34 cellular contexts compared by ENCODE assay signal in the genomic region with DNA sequence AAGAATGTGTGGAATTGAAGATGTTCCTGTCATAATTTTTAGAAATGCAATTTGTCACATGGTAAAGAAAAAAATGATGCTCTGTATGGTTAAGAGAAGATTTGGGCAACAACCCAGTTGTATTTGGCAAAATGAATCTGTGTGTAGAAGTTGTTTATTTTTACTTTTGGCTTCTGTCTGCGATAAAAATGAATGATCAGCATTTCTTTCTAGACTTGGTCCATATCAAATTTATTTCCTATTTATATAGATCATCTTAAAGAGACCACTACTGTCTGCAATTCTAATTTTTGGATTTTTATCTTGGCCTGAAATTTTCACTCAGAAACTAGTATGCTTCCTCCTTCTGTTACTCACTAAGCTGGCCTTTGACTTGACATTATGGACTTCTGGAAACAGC.
DNase-seq lines count a peak whose midpoint lies in the region; ATAC-seq, FAIRE-seq and TF ChIP-seq lines count a peak whose summit lies in the region.
"Had no signal": no experiment of that assay in that cellular context is flagged by ENCODE, and none has a peak within 500 bp of the region (broad histone marks: within the 10 kb centered on the region; RNA-seq: fewer than 3 reads in every experiment).

No MANE protein-coding gene starts in this region.

- POLR2A ChIA-PET in A549 (lab: Yijun Ruan, JAX) = no interaction called here
- POLR2A ChIA-PET in IMR-90 (lab: Charles Lee; ENCODE audit: unreplicated experiment) = no interaction called here
- POLR2A ChIA-PET in K562 (lab: Yijun Ruan, JAX) = no interaction called here

- no peaks in the 10 kb centered on the region for H3K27me3 ChIP-seq in IMR-90 (ENCODE audit: control insufficient read depth, insufficient read depth, low read length)
- no peaks in the 10 kb centered on the region for H3K27me3 ChIP-seq in K562 (ENCODE audit: control insufficient read depth in 2 of 2, insufficient read depth in 2 of 2, low read length in 2 of 2)
- H3K27me3 ChIP-seq in uterus = no peaks in the 10 kb centered on the region
- H3K27me3 ChIP-seq: BE2C had no signal

- DNase-seq in A549 (ENCODE audit: low read depth in 1 of 2, low spot score in 1 of 2) (no peak), IMR-90 (no peak), K562 (ENCODE audit: extremely low read depth in 1 of 4, low spot score in 3 of 4) (no peak), foreskin melanocyte (no peak), NCI-H82 (lab: John Stamatoyannopoulos, UW) (no peak), uterus (no peak)
- no peak for DNase-seq in stimulated activated CD4-positive, alpha-beta T cell treated with anti-CD3 and anti-CD28 coated beads, Interleukin-2, amount 100 ng/mL, for 24 hours
- DNase-seq: 8988T; ACHN; AML-193; BE2C; C1 segment of cervical spinal cord; Caco-2; Calu3; CD4-positive, alpha-beta memory T cell; CD4-positive, alpha-beta T cell; CD4-positive, CD25-positive, alpha-beta regulatory T cell; CD8-positive, alpha-beta memory T cell; CD8-positive, alpha-beta T cell; COR-L47; DMS 273 treated with DMSO at 0.1 percent for 48 hours; DMS153; DMS53; DMS79; DMS79 treated with DMSO at 0.1 percent for 48 hours; DND-41; EL had no signal

- H3K36me3 ChIP-seq in IMR-90 (ENCODE audit: control insufficient read depth, insufficient read depth, low read length) (no peaks in the 10 kb centered on the region), K562 (ENCODE audit: control insufficient read depth, insufficient read depth, low read length) (no peaks in the 10 kb centered on the region), uterus (no peaks in the 10 kb centered on the region)
- H3K36me3 ChIP-seq: BE2C; BLaER1; BLaER1 treated with 17β-estradiol and CSF1 and Interleukin-3, amounts not matched to agents 10 nM and 100 nM had no signal

- no peak overlapping the region for H2AK5ac ChIP-seq in IMR-90 (ENCODE audit: low read depth, low read length)

- no peak overlapping the region for H2BK5ac ChIP-seq in IMR-90 (ENCODE audit: low read depth, low read length, poor library complexity, severe bottlenecking)

- no TSS peak for BruUV-seq in IMR-90 (replicated peaks; lab: Mats Ljungman, UMichigan)
- BruUV-seq in K562 (replicated peaks; lab: Mats Ljungman, UMichigan) = no TSS peak

- H4K91ac ChIP-seq in IMR-90 (ENCODE audit: insufficient read depth, low read depth, low read length) = no peak overlapping the region

- no peaks in the 10 kb centered on the region for H3K79me1 ChIP-seq in IMR-90 (ENCODE audit: low read depth in 1 of 2, low read length in 2 of 2)

- no peak overlapping the region for H2BK120ac ChIP-seq in IMR-90 (ENCODE audit: low read depth, low read length)

- H3K18ac ChIP-seq in IMR-90 (ENCODE audit: low read depth, low read length) = no peak overlapping the region

- H3K79me2 ChIP-seq in K562 (ENCODE audit: control insufficient read depth, insufficient read depth, low read length) = no peaks in the 10 kb centered on the region

- FAIRE-seq in A549 (lab: Jason Lieb, UNC) = peak; percentile 56
- no peak for FAIRE-seq in K562 (lab: Jason Lieb, UNC)
- FAIRE-seq in colon (lab: Jason Lieb, UNC) = peak; percentile 5
- FAIRE-seq: A204.1, D721Med had no signal

- TF ChIP-seq RAD21 in A549 (conservative IDR thresholded peaks at IDR 0.05 in 1 of 2, IDR thresholded peaks at IDR 0.05 in 1 of 2) (no peak), IMR-90 (IDR thresholded peaks at IDR 0.05; ENCODE audit: low read length) (no peak), K562 (CRISPR knock-in tag; conservative IDR thresholded peaks at IDR 0.05 in 1 of 2, IDR thresholded peaks at IDR 0.05 in 1 of 2) (no peak)

- CTCF ChIA-PET in A549 (lab: Yijun Ruan, JAX) = no interaction called here
- CTCF ChIA-PET in IMR-90 (lab: Yijun Ruan, JAX) = no interaction called here
- CTCF ChIA-PET in K562 (lab: Yijun Ruan, JAX; ENCODE audit: low intra/inter-chr PET ratio) = no interaction called here

- no peak overlapping the region for H2BK20ac ChIP-seq in IMR-90 (ENCODE audit: low read depth, low read length)

- H3K9me1 ChIP-seq in IMR-90 (ENCODE audit: insufficient read depth, low read length) = no peaks in the 10 kb centered on the region
- no peaks in the 10 kb centered on the region for H3K9me1 ChIP-seq in K562 (ENCODE audit: control insufficient read depth, insufficient read depth, low read length)

- H3K9me3 ChIP-seq in A549 (no peaks in the 10 kb centered on the region), IMR-90 (ENCODE audit: control insufficient read depth, insufficient read depth, low read length) (no peaks in the 10 kb centered on the region), K562 (replicated peaks; ENCODE audit: control insufficient read depth, insufficient read depth, low read depth, low read length) (no peaks in the 10 kb centered on the region), uterus (no peaks in the 10 kb centered on the region)
- H3K9me3 ChIP-seq: BE2C; BLaER1; BLaER1 treated with 17β-estradiol and CSF1 and Interleukin-3, amounts not matched to agents 10 nM and 100 nM; Caco-2 had no signal

- no peak overlapping the region for H2AFZ ChIP-seq in IMR-90 (replicated peaks; ENCODE audit: low read length, poor library complexity)
- H2AFZ ChIP-seq in K562 (ENCODE audit: low read depth, low read length) = no peak overlapping the region

- H2AK9ac ChIP-seq in IMR-90 (replicated peaks; ENCODE audit: low read depth, low read length, poor library complexity) = no peak overlapping the region

- TF ChIP-seq CTCF in A549 (IDR thresholded peaks at IDR 0.05) (no peak), IMR-90 (conservative IDR thresholded peaks at IDR 0.05; ENCODE audit: low read depth, low read length) (no peak), K562 (IDR thresholded peaks at IDR 0.05 in 2 of 3, conservative IDR thresholded peaks at IDR 0.05 in 1 of 3; ENCODE audit: insufficient read depth in 2 of 3, low read depth in 1 of 3, low read length in 3 of 3) (no peak), uterus (IDR thresholded peaks at IDR 0.05) (no peak)

- H3K27ac ChIP-seq in A549 (no peak overlapping the region), IMR-90 (ENCODE audit: insufficient read depth, low read length) (no peak overlapping the region), K562 (ENCODE audit: extremely low read depth, low read depth, low read length) (no peak overlapping the region), uterus (no peak overlapping the region)
- H3K27ac ChIP-seq: 22Rv1; BLaER1; BLaER1 treated with 17β-estradiol and CSF1 and Interleukin-3, amounts not matched to agents 10 nM and 100 nM; C4-2B had no signal

- no peak overlapping the region for H3K14ac ChIP-seq in IMR-90 (replicated peaks; ENCODE audit: low read depth, low read length)

- H4K8ac ChIP-seq in IMR-90 (ENCODE audit: low read depth in 2 of 2, low read length in 2 of 2) = no peak overlapping the region

- H3K4me2 ChIP-seq in A549 (no peak overlapping the region), IMR-90 (ENCODE audit: low read depth, low read length) (no peak overlapping the region), K562 (ENCODE audit: insufficient read depth, low read length) (no peak overlapping the region)
- H3K4me2 ChIP-seq: BLaER1; BLaER1 treated with 17β-estradiol and CSF1 and Interleukin-3, amounts not matched to agents 10 nM and 100 nM had no signal

- H3K4me3 ChIP-seq in A549 = no peak overlapping the region
- no peak overlapping the region for H3K4me3 ChIP-seq in IMR-90 (ENCODE audit: insufficient read depth, low read depth, low read length)
- H3K4me3 ChIP-seq in K562 = no peak overlapping the region
- no peak overlapping the region for H3K4me3 ChIP-seq in uterus
- H3K4me3 ChIP-seq: BLaER1; BLaER1 treated with 17β-estradiol and CSF1 and Interleukin-3, amounts not matched to agents 10 nM and 100 nM had no signal

- ATAC-seq in A549 = no peak
- no peak for ATAC-seq in IMR-90 (ENCODE audit: low read depth)
- ATAC-seq in K562 = no peak
- ATAC-seq: CD8-positive, alpha-beta T cell had no signal

- H3K4me1 ChIP-seq in A549 (no peaks in the 10 kb centered on the region), IMR-90 (ENCODE audit: control insufficient read depth, insufficient read depth, low read length) (no peaks in the 10 kb centered on the region), K562 (replicated peaks in 1 of 2; ENCODE audit: control insufficient read depth in 2 of 2, insufficient read depth in 2 of 2, low read length in 2 of 2) (no peaks in the 10 kb centered on the region), uterus (no peaks in the 10 kb centered on the region)
- H3K4me1 ChIP-seq: BE2C; BLaER1; BLaER1 treated with 17β-estradiol and CSF1 and Interleukin-3, amounts not matched to agents 10 nM and 100 nM; Caco-2 had no signal

- intact Hi-C loops in IMR-90 (cut with micrococcal nuclease) = no loop called here
- intact Hi-C loops in K562 (cut with micrococcal nuclease) = no loop called here
- intact Hi-C loops in uterus (cut with DNase I; ENCODE audit: low total_unique reads) = no loop called here

- WGBS in A549 (ENCODE audit: missing lambda C conversion rate) = 3% methylated on average over 1 of the region's 1 CpG
- no CpG with 5 or more reads among the region's 1 CpG for WGBS in IMR-90 (ENCODE audit: extremely low coverage in 2 of 2, insufficient read length in 1 of 2), 2 experiments
- 0% methylated on average over 1 of the region's 1 CpG for WGBS in K562 (ENCODE audit: insufficient coverage, low coverage, missing lambda C conversion rate)

- dilution Hi-C loops in IMR-90 (cut with HindIII; ENCODE audit: low sequenced_read_pairs, unreplicated experiment) = no loop called here

- H2BK15ac ChIP-seq in IMR-90 (ENCODE audit: low read depth, low read length) = no peak overlapping the region

- TF ChIP-seq EP300 in A549 (IDR thresholded peaks at IDR 0.05) (no peak), K562 (IDR thresholded peaks at IDR 0.05; ENCODE audit: low read length) (no peak)

- no peak overlapping the region for H3K9ac ChIP-seq in IMR-90 (ENCODE audit: low read depth, low read length)
- no peak overlapping the region for H3K9ac ChIP-seq in K562 (ENCODE audit: insufficient read depth in 1 of 2, low read depth in 2 of 2, low read length in 2 of 2)
- H3K9ac ChIP-seq: BLaER1; BLaER1 treated with 17β-estradiol and CSF1 and Interleukin-3, amounts not matched to agents 10 nM and 100 nM had no signal

- H3K4ac ChIP-seq in IMR-90 (ENCODE audit: low read depth, low read length) = no peak overlapping the region

- in situ Hi-C loops in IMR-90 (cut with MboI; ENCODE audit: low sequenced_read_pairs) (no loop called here), K562 (cut with MboI) (no loop called here)

- H3K56ac ChIP-seq in IMR-90 (ENCODE audit: extremely low read depth, insufficient read depth, low read length) = no peak overlapping the region

- TF ChIP-seq POLR2A in A549 (IDR thresholded peaks at IDR 0.05; ENCODE audit: low read length) (no peak), IMR-90 (IDR thresholded peaks at IDR 0.05; ENCODE audit: low read depth, low read length) (no peak), K562 (conservative IDR thresholded peaks at IDR 0.05) (no peak), uterus (IDR thresholded peaks at IDR 0.05) (no peak)

- no peak overlapping the region for H3K23ac ChIP-seq in IMR-90 (ENCODE audit: low read depth, low read length)

- H4K20me1 ChIP-seq in IMR-90 (ENCODE audit: insufficient read depth, low read length) (no peaks in the 10 kb centered on the region), K562 (replicated peaks; ENCODE audit: control insufficient read depth, insufficient read depth, low read length) (no peaks in the 10 kb centered on the region)
- H4K20me1 ChIP-seq: BLaER1; BLaER1 treated with 17β-estradiol and CSF1 and Interleukin-3, amounts not matched to agents 10 nM and 100 nM had no signal

- H4K5ac ChIP-seq in IMR-90 (ENCODE audit: low read depth, low read length) = no peak overlapping the region
